ENCODE assay signal across 26 cellular contexts in the genomic region with DNA sequence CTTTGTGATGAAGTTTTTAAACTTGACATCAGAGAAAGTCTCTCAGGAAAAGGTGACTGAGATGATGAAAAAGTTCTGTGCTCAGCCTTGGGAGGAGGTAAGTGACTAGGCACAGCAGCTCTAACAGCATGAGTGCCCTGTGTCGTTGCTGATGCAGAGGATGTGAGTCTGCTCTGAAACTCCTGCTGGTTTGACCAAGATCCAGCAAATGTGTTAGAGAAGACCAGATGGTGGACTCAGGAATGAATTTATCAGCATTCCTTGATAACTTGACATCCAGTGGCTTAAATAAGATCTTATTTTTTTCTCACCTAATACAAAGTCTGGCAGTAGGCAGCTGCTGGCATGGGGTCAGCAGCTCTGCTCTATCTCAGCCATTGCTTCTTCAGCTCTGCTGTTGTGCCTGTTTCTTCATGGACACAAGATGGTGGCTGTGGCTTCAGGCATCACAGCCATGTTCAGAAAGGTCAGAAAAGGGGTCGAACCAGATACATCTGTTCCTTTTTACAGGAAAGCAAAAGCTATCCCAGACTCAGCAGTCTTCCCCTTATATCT. TPM values are rescaled to one million over a fixed set of nuclear protein-coding genes. Genes with fewer than 3 reads are reported as not detected.
A peak's percentile ranks its signal among the peaks of the same experiment; 100 is the strongest.
DNase-seq lines count a peak whose midpoint lies in the region; ATAC-seq and TF ChIP-seq lines count a peak whose summit lies in the region.
"Had no signal": no experiment of that assay in that cellular context is flagged by ENCODE, and none has a peak within 500 bp of the region (broad histone marks: within the 10 kb centered on the region; RNA-seq: fewer than 3 reads in every experiment).

No MANE protein-coding gene starts in this region.

- TF ChIP-seq EP300 in SK-N-SH (IDR thresholded peaks at IDR 0.05; ENCODE audit: borderline replicate concordance in 1 of 2, low read depth in 1 of 2, low read length in 1 of 2): peak in 1 of 2 experiments; percentile 22; a peak in 1 of 4 replicates

- no peak for DNase-seq in SK-N-SH
- peak; percentile 44 for DNase-seq in fibroblast of villous mesenchyme (ENCODE audit: low read depth)
- no peak for DNase-seq in stimulated activated effector memory CD8-positive, alpha-beta T cell treated with anti-CD3 and anti-CD28 coated beads, Interleukin-12 subunit alpha, Interleukin-12 subunit beta, amount 100 ng/mL, for 72 hours (ENCODE audit: low spot score in 2 of 2)
- DNase-seq in GM10266 (ENCODE audit: extremely low spot score): no peak
- no peak for DNase-seq in GM13976 (ENCODE audit: low spot score)
- DNase-seq: activated naive CD8-positive, alpha-beta T cell treated with anti-CD3 and anti-CD28 coated beads for 36 hours; BE2C; cerebellar nuclear complex; DMS53; effector CD8-positive, alpha-beta T cell; left ventricle myocardium inferior; NCI-H1105 treated with DMSO at 0.1 percent for 48 hours; NCI-H2081; NCI-H345; NCI-H748 treated with DMSO at 0.1 percent for 48 hours; ovary; stimulated activated CD4-positive, alpha-beta T cell treated with anti-CD3 and anti-CD28 coated beads, Interleukin-15, amount 100 ng/mL, for 24 hours; T-helper 9 cell; transverse colon had no signal

- no peaks in the 10 kb centered on the region for H3K9me3 ChIP-seq in SK-N-SH
- H3K9me3 ChIP-seq: BE2C, left ventricle myocardium inferior, ovary, transverse colon had no signal

- CTCF ChIA-PET in SK-N-SH (lab: Yijun Ruan, JAX): interaction anchor here (0.6 to 2.0 kb wide), 5 partner anchors 19 to 167 kb away, joined by 3 to 9 read pairs (median 3); a partner anchor contains a TSS

- H3K36me3 ChIP-seq in SK-N-SH (replicated peaks in 1 of 2; ENCODE audit: control insufficient read depth in 1 of 2, insufficient read depth in 2 of 2, low read length in 1 of 2) (no peaks in the 10 kb centered on the region), KMS-11 (ENCODE audit: insufficient read depth) (no peaks in the 10 kb centered on the region)
- H3K36me3 ChIP-seq: BE2C, left ventricle myocardium inferior, ovary, transverse colon had no signal

- H3K36me3 Mint-ChIP-seq in stimulated activated effector memory CD8-positive, alpha-beta T cell treated with anti-CD3 and anti-CD28 coated beads, Interleukin-12 subunit alpha, Interleukin-12 subunit beta, amount 100 ng/mL, for 72 hours: peaks cover 32% of the 10 kb centered on the region

- no peak overlapping the region for H2AFZ ChIP-seq in SK-N-SH (ENCODE audit: low read depth)
- H2AFZ ChIP-seq in KMS-11 (ENCODE audit: low read depth): peak overlapping the region; percentile 67

- H3K79me2 ChIP-seq in SK-N-SH (ENCODE audit: insufficient read depth) (no peaks in the 10 kb centered on the region), KMS-11 (ENCODE audit: insufficient read depth, low read depth) (no peaks in the 10 kb centered on the region)

- peak overlapping the region in 1 of 2 experiments; percentile 63; a peak in 2 of 4 replicates for H3K27ac ChIP-seq in SK-N-SH (ENCODE audit: low read depth in 2 of 2, low read length in 1 of 2)
- H3K27ac ChIP-seq in KMS-11: peak overlapping the region; percentile 93
- H3K27ac ChIP-seq: 22Rv1, left ventricle myocardium inferior, ovary had no signal

- TF ChIP-seq CTCF in SK-N-SH (IDR thresholded peaks at IDR 0.05) (no peak), KMS-11 (conservative IDR thresholded peaks at IDR 0.05; ENCODE audit: low read depth, low read length) (no peak), fibroblast of villous mesenchyme (IDR thresholded peaks at IDR 0.05; ENCODE audit: insufficient read depth, low read depth, low read length) (no peak), GM10266 (IDR thresholded peaks at IDR 0.05; ENCODE audit: control insufficient read depth, insufficient read depth, low read depth, missing control alignments) (no peak), GM13976 (IDR thresholded peaks at IDR 0.05; ENCODE audit: borderline replicate concordance, control extremely low read depth, extremely low read depth, insufficient read depth, missing control alignments) (no peak)

- H3K27ac Mint-ChIP-seq in stimulated activated effector memory CD8-positive, alpha-beta T cell treated with anti-CD3 and anti-CD28 coated beads, Interleukin-12 subunit alpha, Interleukin-12 subunit beta, amount 100 ng/mL, for 72 hours: peak overlapping the region; percentile 32
- H3K27ac Mint-ChIP-seq: activated naive CD8-positive, alpha-beta T cell treated with anti-CD3 and anti-CD28 coated beads for 36 hours; natural killer cell treated with Interleukin-12 subunit alpha and Interleukin-12 subunit beta and Interleukin-15 and Interleukin-18, amount 100 ng/mL, for 72 hours had no signal

- no peak overlapping the region for H3K4me3 ChIP-seq in SK-N-SH (ENCODE audit: low read depth in 2 of 2, low read length in 1 of 2)
- no peak overlapping the region for H3K4me3 ChIP-seq in KMS-11 (IDR thresholded peaks at IDR 0.05; ENCODE audit: insufficient read depth, low read depth, low read length)
- H3K4me3 ChIP-seq in fibroblast of villous mesenchyme (ENCODE audit: low read depth, low read length): no peak overlapping the region
- H3K4me3 ChIP-seq: left ventricle myocardium inferior, ovary, transverse colon had no signal

- H3K4me3 Mint-ChIP-seq in stimulated activated effector memory CD8-positive, alpha-beta T cell treated with anti-CD3 and anti-CD28 coated beads, Interleukin-12 subunit alpha, Interleukin-12 subunit beta, amount 100 ng/mL, for 72 hours: no peak overlapping the region
- H3K4me3 Mint-ChIP-seq: activated naive CD8-positive, alpha-beta T cell treated with anti-CD3 and anti-CD28 coated beads for 36 hours; natural killer cell treated with Interleukin-12 subunit alpha and Interleukin-12 subunit beta and Interleukin-15 and Interleukin-18, amount 100 ng/mL, for 72 hours had no signal

- in situ Hi-C loops in GM13976 (cut with MboI; ENCODE audit: low sequenced_read_pairs, unreplicated experiment): no loop called here

- H3K9me3 Mint-ChIP-seq in stimulated activated effector memory CD8-positive, alpha-beta T cell treated with anti-CD3 and anti-CD28 coated beads, Interleukin-12 subunit alpha, Interleukin-12 subunit beta, amount 100 ng/mL, for 72 hours: no peaks in the 10 kb centered on the region
- H3K9me3 Mint-ChIP-seq: activated naive CD8-positive, alpha-beta T cell treated with anti-CD3 and anti-CD28 coated beads for 36 hours; natural killer cell treated with Interleukin-12 subunit alpha and Interleukin-12 subunit beta and Interleukin-15 and Interleukin-18, amount 100 ng/mL, for 72 hours had no signal

- H3K4me1 Mint-ChIP-seq in stimulated activated effector memory CD8-positive, alpha-beta T cell treated with anti-CD3 and anti-CD28 coated beads, Interleukin-12 subunit alpha, Interleukin-12 subunit beta, amount 100 ng/mL, for 72 hours: peaks cover 24% of the 10 kb centered on the region

- no peak; the same call in 2 of the 3 replicates for ATAC-seq in SK-N-SH treated with all-trans-retinoic acid at 6 μM for 48 hours
- no peak for ATAC-seq in stimulated activated effector memory CD8-positive, alpha-beta T cell treated with anti-CD3 and anti-CD28 coated beads, Interleukin-12 subunit alpha, Interleukin-12 subunit beta, amount 100 ng/mL, for 72 hours
- ATAC-seq in HG02798 (IDR thresholded peaks at IDR 0.05; ENCODE audit: poor library complexity, unreplicated experiment): no peak
- ATAC-seq: natural killer cell treated with Interleukin-12 subunit alpha and Interleukin-12 subunit beta and Interleukin-15 and Interleukin-18, amount 100 ng/mL, for 72 hours; sciatic nerve had no signal

- no peak for TF ChIP-seq RAD21 in SK-N-SH (IDR thresholded peaks at IDR 0.05; ENCODE audit: low read length)

- no peaks in the 10 kb centered on the region for H3K9me2 ChIP-seq in SK-N-SH

- POLR2A ChIA-PET in SK-N-SH (lab: Yijun Ruan, JAX): no interaction called here

- 27% methylated on average over 2 of the region's 2 CpGs for WGBS in SK-N-SH (ENCODE audit: low lambda C conversion rate)

- H3K27me3 ChIP-seq in SK-N-SH (ENCODE audit: insufficient read depth) (no peaks in the 10 kb centered on the region), KMS-11 (ENCODE audit: insufficient read depth, low read depth) (no peaks in the 10 kb centered on the region)
- H3K27me3 ChIP-seq: BE2C, ovary, transverse colon had no signal

- H3K4me2 ChIP-seq in SK-N-SH (no peak overlapping the region), KMS-11 (peak overlapping the region; percentile 58)

- H4K20me1 ChIP-seq in SK-N-SH (ENCODE audit: insufficient read depth) (no peaks in the 10 kb centered on the region), KMS-11 (ENCODE audit: insufficient read depth) (no peaks in the 10 kb centered on the region)

- no peak overlapping the region for H3K9ac ChIP-seq in SK-N-SH
- H3K9ac ChIP-seq in KMS-11: peak overlapping the region; percentile 49; the same call in 1 of the 2 replicates

- no peaks in the 10 kb centered on the region for H3F3A ChIP-seq in SK-N-SH (replicated peaks; ENCODE audit: insufficient read depth)

- peaks cover 0 to 10% of the 10 kb centered on the region in 2 experiments; a peak in 2 of 4 replicates for H3K4me1 ChIP-seq in SK-N-SH (ENCODE audit: control insufficient read depth in 1 of 2, insufficient read depth in 2 of 2, low read depth in 1 of 2, low read length in 1 of 2)
- peaks cover 73% of the 10 kb centered on the region for H3K4me1 ChIP-seq in KMS-11 (ENCODE audit: low read depth, poor library complexity, severe bottlenecking)
- H3K4me1 ChIP-seq: BE2C, left ventricle myocardium inferior, transverse colon had no signal

TF ChIP-seq in SK-N-SH, 30 proteins besides CTCF, POLR2A, EP300 and RAD21:
- TF ChIP-seq POLR2AphosphoS5 (IDR thresholded peaks at IDR 0.05; ENCODE audit: low read depth, low read length) (no peak), FOXM1 (IDR thresholded peaks at IDR 0.05; ENCODE audit: low read depth) (no peak), RCOR1 (IDR thresholded peaks at IDR 0.05; ENCODE audit: low read length) (peak; percentile 25; the same call in 1 of the 2 replicates), NFIC (IDR thresholded peaks at IDR 0.05; ENCODE audit: borderline replicate concordance) (no peak), FOSL2 (IDR thresholded peaks at IDR 0.05; ENCODE audit: borderline replicate concordance, low read depth) (no peak)

TF ChIP-seq in SK-N-SH treated with all-trans-retinoic acid at 6 μM for 48 hours, 23 proteins besides CTCF, POLR2A, EP300 and RAD21 (continues in another document):
- TF ChIP-seq TCF4 (CRISPR knock-in tag; IDR thresholded peaks at IDR 0.05; ENCODE audit: borderline replicate concordance) (no peak), RARB (CRISPR knock-in tag; IDR thresholded peaks at IDR 0.05) (no peak), ZNF8 (CRISPR knock-in tag; IDR thresholded peaks at IDR 0.05) (no peak), GLIS3 (CRISPR knock-in tag; IDR thresholded peaks at IDR 0.05) (no peak), SNAI2 (CRISPR knock-in tag; IDR thresholded peaks at IDR 0.05) (no peak), ZNF70 (CRISPR knock-in tag; IDR thresholded peaks at IDR 0.05) (no peak), TOX (CRISPR knock-in tag; IDR thresholded peaks at IDR 0.05; ENCODE audit: borderline replicate concordance) (no peak), BACH2 (CRISPR knock-in tag; IDR thresholded peaks at IDR 0.05; ENCODE audit: borderline replicate concordance) (no peak), PPARA (CRISPR knock-in tag; IDR thresholded peaks at IDR 0.05; ENCODE audit: borderline replicate concordance) (no peak)

RNA-seq across cellular contexts. Expression of a gene that starts 47.2 kb away (rescaled TPM):
- not detected in 2 replicates for polyA plus RNA-seq in SK-N-SH (2012; rRNA removed)
- polyA plus RNA-seq in SK-N-SH (2012; cell fraction: cytosol; rRNA removed): 0.09 TPM in 1 of 2 replicates, not detected in the other
- 0.05 TPM in 1 of 2 replicates, not detected in the other for polyA plus RNA-seq in SK-N-SH (2012; cell fraction: nucleus; rRNA removed)
- total RNA-seq in fibroblast of villous mesenchyme: 0.86 TPM in 1 of 2 replicates, not detected in the other
- total RNA-seq: activated naive CD8-positive, alpha-beta T cell treated with anti-CD3 and anti-CD28 coated beads for 36 hours; M059J had no signal
